Comparison of ENCODE assay signal across 17 cellular contexts in the genomic region with DNA sequence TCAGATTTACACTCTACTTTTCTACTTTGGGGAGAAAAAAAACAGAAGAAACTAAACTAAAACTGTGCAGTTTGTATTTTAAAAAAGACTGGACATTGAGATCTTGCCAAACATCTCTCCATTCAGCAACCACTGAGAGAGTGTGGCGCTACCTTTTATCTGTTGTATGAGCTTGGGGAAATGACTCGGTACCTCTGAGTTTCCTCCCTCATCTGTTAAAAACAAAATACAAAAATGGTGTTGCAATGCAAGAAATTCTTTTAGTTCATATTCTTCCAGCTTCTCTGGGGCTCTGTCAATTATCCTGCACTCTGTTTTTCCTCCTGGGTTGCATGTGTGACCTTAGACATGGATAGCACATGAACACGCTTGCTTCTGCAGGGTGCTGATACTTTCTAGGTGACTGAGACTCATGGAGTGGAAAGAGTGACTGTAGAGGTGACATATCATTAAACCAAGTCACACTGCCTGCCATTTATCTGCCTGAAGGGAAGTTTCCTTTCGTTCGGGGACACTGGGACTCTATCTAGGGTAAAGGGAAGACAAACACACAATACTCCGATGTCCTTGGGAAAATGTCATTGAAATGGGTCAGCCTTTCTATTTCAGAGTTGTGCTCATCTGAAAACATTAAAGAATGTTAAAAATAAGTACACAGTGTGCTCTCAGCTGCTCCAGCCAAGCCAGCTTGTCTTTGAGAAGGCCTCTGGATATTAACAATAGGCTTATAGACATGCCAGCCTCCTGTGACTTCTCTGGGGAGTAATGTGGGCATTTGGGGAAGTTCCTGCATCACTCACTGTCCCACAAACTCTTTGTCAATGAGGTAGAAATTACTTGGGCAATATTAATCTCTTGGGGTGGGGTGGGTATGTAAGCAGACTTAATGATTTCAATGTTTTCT.
DNase-seq lines count a peak whose midpoint lies in the region; FAIRE-seq and TF ChIP-seq lines count a peak whose summit lies in the region.
"Had no signal": no experiment of that assay in that cellular context is flagged by ENCODE, and none has a peak within 500 bp of the region (broad histone marks: within the 10 kb centered on the region; RNA-seq: fewer than 3 reads in every experiment).

No MANE protein-coding gene starts in this region.

- H3K4me3 Mint-ChIP-seq in activated T-helper 1 cell treated with anti-CD3 and anti-CD28 coated beads, Interleukin-12 subunit alpha, Interleukin-12 subunit beta, Interleukin-2, Interleukin-4 antibody, amounts not matched to agents 30 ng/mL and 10 ng/mL and 1 ng/mL, durations not matched to agents 14 hours and 24 hours and 36 hours, result no peak overlapping the region
- H3K4me3 Mint-ChIP-seq: activated CD8-positive, alpha-beta T cell treated with anti-CD3 and anti-CD28 coated beads, Interleukin-2, amount 10 ng/mL, durations not matched to agents 7 days and 5 days; activated naive CD4-positive, alpha-beta T cell treated with anti-CD3 and anti-CD28 coated beads for 36 hours had no signal

- H3K36me3 ChIP-seq in GM23248 (ENCODE audit: low read depth) (no peaks in the 10 kb centered on the region), adrenal gland (replicated peaks in 1 of 2) (no peaks in the 10 kb centered on the region), left ventricle myocardium inferior (no peaks in the 10 kb centered on the region), smooth muscle cell (ENCODE audit: low read depth) (no peaks in the 10 kb centered on the region)
- H3K36me3 ChIP-seq: colonic mucosa had no signal

- 70 to 76% methylated on average over 6 of the region's 6 CpGs for WGBS in GM23248 (ENCODE audit: low coverage in 1 of 2, low lambda C conversion rate in 2 of 2, missing lambda C conversion rate in 2 of 2), 2 experiments
- 35 to 40% (median 38%) methylated on average over 6 of the region's 6 CpGs for WGBS in adrenal gland, 4 donors
- 89% methylated on average over 6 of the region's 6 CpGs for WGBS in smooth muscle cell (ENCODE audit: low lambda C conversion rate)

- no peak for TF ChIP-seq POLR2A in adrenal gland (IDR thresholded peaks at IDR 0.05)

- H3K4me1 Mint-ChIP-seq in activated T-helper 1 cell treated with anti-CD3 and anti-CD28 coated beads, Interleukin-12 subunit alpha, Interleukin-12 subunit beta, Interleukin-2, Interleukin-4 antibody, amounts not matched to agents 30 ng/mL and 10 ng/mL and 1 ng/mL, durations not matched to agents 14 hours and 24 hours and 36 hours (ENCODE audit: low read depth), result no peaks in the 10 kb centered on the region

- intact Hi-C loops in adrenal gland (cut with DNase I) (no loop called here), left ventricle myocardium inferior (cut with micrococcal nuclease) (no loop called here)
- intact Hi-C loops in activated T-helper 1 cell treated with anti-CD3 and anti-CD28 coated beads, Interleukin-12 subunit alpha, Interleukin-12 subunit beta, Interleukin-2, Interleukin-4 antibody, amounts not matched to agents 30 ng/mL and 10 ng/mL and 1 ng/mL, durations not matched to agents 14 hours and 24 hours and 36 hours (cut with micrococcal nuclease), result no loop called here

- DNase-seq in GM23248 (peak; percentile 29), adrenal gland (peak in 6 of 7 donors; percentile 30 to 63 (median 40)), left ventricle myocardium inferior (no peak), pons (ENCODE audit: low spot score) (peak; percentile 49), iPS-NIHi11 (ENCODE audit: low spot score) (no peak), HTR-8/SVneo (ENCODE audit: insufficient read length, low spot score) (no peak), smooth muscle cell (lab: John Stamatoyannopoulos, UW; ENCODE audit: unreplicated experiment) (no peak)
- no peak for DNase-seq in activated T-helper 1 cell treated with anti-CD3 and anti-CD28 coated beads, Interleukin-12 subunit alpha, Interleukin-12 subunit beta, Interleukin-2, Interleukin-4 antibody, amounts not matched to agents 30 ng/mL and 10 ng/mL and 1 ng/mL, durations not matched to agents 14 hours and 24 hours and 36 hours (ENCODE audit: low spot score)
- DNase-seq: activated CD8-positive, alpha-beta T cell treated with anti-CD3 and anti-CD28 coated beads, Interleukin-2, amount 10 ng/mL, durations not matched to agents 7 days and 5 days; activated naive CD4-positive, alpha-beta T cell treated with anti-CD3 and anti-CD28 coated beads for 36 hours; colonic mucosa; islet precursor cell; NCI-H345; PC-9; stimulated activated CD4-positive, alpha-beta T cell treated with anti-CD3 and anti-CD28 coated beads, Interleukin-1b, Interleukin-23, amount 100 ng/mL, for 48 hours; T-helper 2 cell had no signal

- H3K27ac ChIP-seq in GM23248, result no peak overlapping the region
- peak overlapping the region in 4 of 5 donors; percentile 18 to 77 (median 55) for H3K27ac ChIP-seq in adrenal gland
- H3K27ac ChIP-seq in left ventricle myocardium inferior (replicated peaks), result peak overlapping the region; percentile 80
- H3K27ac ChIP-seq in smooth muscle cell (ENCODE audit: low read depth), result no peak overlapping the region
- H3K27ac ChIP-seq: colonic mucosa, PC-9 had no signal

- 0 out of 2 replicates have a peak overlapping the region, but pooled peaks have one; percentile 3 for H2AFZ ChIP-seq in GM23248
- no peak overlapping the region for H2AFZ ChIP-seq in smooth muscle cell (ENCODE audit: low read depth)
- H2AFZ ChIP-seq: PC-9 had no signal

- no peaks in the 10 kb centered on the region for H3K79me2 ChIP-seq in GM23248 (ENCODE audit: insufficient read depth)
- H3K79me2 ChIP-seq in smooth muscle cell (ENCODE audit: low read depth), result no peaks in the 10 kb centered on the region

- H3K9me3 ChIP-seq in GM23248 (ENCODE audit: low read depth) (no peaks in the 10 kb centered on the region), adrenal gland (replicated peaks in 1 of 3) (no peaks in the 10 kb centered on the region), left ventricle myocardium inferior (replicated peaks) (no peaks in the 10 kb centered on the region), smooth muscle cell (replicated peaks; ENCODE audit: low read depth) (no peaks in the 10 kb centered on the region)
- H3K9me3 ChIP-seq: colonic mucosa had no signal

- no peak for FAIRE-seq in HTR-8/SVneo (lab: Jason Lieb, UNC)
- FAIRE-seq: GM12891 had no signal

- TF ChIP-seq CTCF in adrenal gland (IDR thresholded peaks at IDR 0.05) (no peak), left ventricle myocardium inferior (IDR thresholded peaks at IDR 0.05; ENCODE audit: borderline replicate concordance) (no peak), smooth muscle cell (IDR thresholded peaks at IDR 0.05; ENCODE audit: borderline replicate concordance, insufficient read depth, poor library complexity, severe bottlenecking) (no peak)

- H3K27ac Mint-ChIP-seq in activated T-helper 1 cell treated with anti-CD3 and anti-CD28 coated beads, Interleukin-12 subunit alpha, Interleukin-12 subunit beta, Interleukin-2, Interleukin-4 antibody, amounts not matched to agents 30 ng/mL and 10 ng/mL and 1 ng/mL, durations not matched to agents 14 hours and 24 hours and 36 hours, result no peak overlapping the region
- H3K27ac Mint-ChIP-seq: activated CD8-positive, alpha-beta T cell treated with anti-CD3 and anti-CD28 coated beads, Interleukin-2, amount 10 ng/mL, durations not matched to agents 7 days and 5 days; activated naive CD4-positive, alpha-beta T cell treated with anti-CD3 and anti-CD28 coated beads for 36 hours had no signal

- H3K27me3 Mint-ChIP-seq in activated T-helper 1 cell treated with anti-CD3 and anti-CD28 coated beads, Interleukin-12 subunit alpha, Interleukin-12 subunit beta, Interleukin-2, Interleukin-4 antibody, amounts not matched to agents 30 ng/mL and 10 ng/mL and 1 ng/mL, durations not matched to agents 14 hours and 24 hours and 36 hours (ENCODE audit: insufficient read depth), result peaks cover 11% of the 10 kb centered on the region

- H3K9ac ChIP-seq in GM23248, result no peak overlapping the region
- H3K9ac ChIP-seq in smooth muscle cell (ENCODE audit: low read depth), result no peak overlapping the region

- H4K20me1 ChIP-seq in GM23248 (ENCODE audit: insufficient read depth), result no peaks in the 10 kb centered on the region
- no peaks in the 10 kb centered on the region for H4K20me1 ChIP-seq in smooth muscle cell (ENCODE audit: low read depth)

- H3K27me3 ChIP-seq in GM23248 (replicated peaks; ENCODE audit: insufficient read depth), result no peaks in the 10 kb centered on the region
- no peaks in the 10 kb centered on the region for H3K27me3 ChIP-seq in adrenal gland
- H3K27me3 ChIP-seq in left ventricle myocardium inferior (ENCODE audit: low read depth), result no peaks in the 10 kb centered on the region
- H3K27me3 ChIP-seq in smooth muscle cell (ENCODE audit: low read depth), result no peaks in the 10 kb centered on the region
- H3K27me3 ChIP-seq: colonic mucosa had no signal

- no peaks in the 10 kb centered on the region for H3K36me3 Mint-ChIP-seq in activated T-helper 1 cell treated with anti-CD3 and anti-CD28 coated beads, Interleukin-12 subunit alpha, Interleukin-12 subunit beta, Interleukin-2, Interleukin-4 antibody, amounts not matched to agents 30 ng/mL and 10 ng/mL and 1 ng/mL, durations not matched to agents 14 hours and 24 hours and 36 hours (ENCODE audit: low read depth)

- in situ Hi-C loops in GM23248 (cut with MboI), result no loop called here

- H3K9me3 Mint-ChIP-seq in activated T-helper 1 cell treated with anti-CD3 and anti-CD28 coated beads, Interleukin-12 subunit alpha, Interleukin-12 subunit beta, Interleukin-2, Interleukin-4 antibody, amounts not matched to agents 30 ng/mL and 10 ng/mL and 1 ng/mL, durations not matched to agents 14 hours and 24 hours and 36 hours, result no peaks in the 10 kb centered on the region
- H3K9me3 Mint-ChIP-seq: activated naive CD4-positive, alpha-beta T cell treated with anti-CD3 and anti-CD28 coated beads for 36 hours had no signal

- no peak overlapping the region for H3K4me3 ChIP-seq in GM23248
- H3K4me3 ChIP-seq in adrenal gland, result no peak overlapping the region
- H3K4me3 ChIP-seq in left ventricle myocardium inferior, result no peak overlapping the region
- H3K4me3 ChIP-seq in smooth muscle cell, result no peak overlapping the region
- H3K4me3 ChIP-seq: colonic mucosa, PC-9 had no signal

- H3K9me2 ChIP-seq in GM23248 (ENCODE audit: insufficient read depth), result no peaks in the 10 kb centered on the region

- peaks cover 30% of the 10 kb centered on the region for H3K4me1 ChIP-seq in GM23248 (ENCODE audit: insufficient read depth)
- peaks cover 10 to 17% of the 10 kb centered on the region in 2 donors for H3K4me1 ChIP-seq in adrenal gland (replicated peaks in 1 of 2)
- H3K4me1 ChIP-seq in left ventricle myocardium inferior, result peaks cover 63% of the 10 kb centered on the region
- no peaks in the 10 kb centered on the region for H3K4me1 ChIP-seq in smooth muscle cell (ENCODE audit: low read depth)
- H3K4me1 ChIP-seq: colonic mucosa had no signal

- H3K4me2 ChIP-seq in GM23248 (ENCODE audit: unreplicated experiment) (no peak overlapping the region), smooth muscle cell (no peak overlapping the region)
- H3K4me2 ChIP-seq: PC-9 had no signal

- H3F3A ChIP-seq in GM23248 (ENCODE audit: insufficient read depth) (peaks cover 12% of the 10 kb centered on the region), smooth muscle cell (ENCODE audit: low read depth) (no peaks in the 10 kb centered on the region)

Comparison
In these comparisons a context has a peak if more than half of its experiments do, and no peak if none do; other contexts are left out.
1. DNase-seq: peak in GM23248 (single experiment), adrenal gland (6 of 7) and pons (single experiment); none in left ventricle myocardium inferior (single experiment), iPS-NIHi11 (single experiment), activated T-helper 1 cell treated with anti-CD3 and anti-CD28 coated beads, Interleukin-12 subunit alpha, Interleukin-12 subunit beta, Interleukin-2, Interleukin-4 antibody, amounts not matched to agents 30 ng/mL and 10 ng/mL and 1 ng/mL, durations not matched to agents 14 hours and 24 hours and 36 hours (single experiment), HTR-8/SVneo (single experiment) and smooth muscle cell (single experiment).
2. H3K27ac ChIP-seq: peak in adrenal gland (4 of 5) and left ventricle myocardium inferior (single experiment); none in GM23248 (single experiment) and smooth muscle cell (single experiment).